13 cellular contexts compared by ENCODE assay signal in genomic region chr6:151948007-151948745, GRCh38.
A peak's percentile ranks its signal among the peaks of the same experiment; 100 is the strongest.
DNase-seq lines count a peak whose midpoint lies in the region; ATAC-seq and TF ChIP-seq lines count a peak whose summit lies in the region.
"Had no signal": no experiment of that assay in that cellular context is flagged by ENCODE, and none has a peak within 500 bp of the region (broad histone marks: within the 10 kb centered on the region; RNA-seq: fewer than 3 reads in every experiment).

No MANE protein-coding gene starts in this region.

- H3K36me3 Mint-ChIP-seq in neural progenitor cell, result no peaks in the 10 kb centered on the region

- no peaks in the 10 kb centered on the region for H3K9me2 ChIP-seq in hepatocyte (replicated peaks; ENCODE audit: insufficient read depth)

- no peak overlapping the region for H2AFZ ChIP-seq in neural progenitor cell (replicated peaks)
- H2AFZ ChIP-seq in hepatocyte, result no peak overlapping the region

- H3K36me3 ChIP-seq in neural progenitor cell, result no peaks in the 10 kb centered on the region
- H3K36me3 ChIP-seq in hepatocyte (replicated peaks; ENCODE audit: insufficient read depth, low read depth), result no peaks in the 10 kb centered on the region
- H3K36me3 ChIP-seq: pancreas had no signal

- TF ChIP-seq CTCF in coronary artery (IDR thresholded peaks at IDR 0.05) (no peak), neural progenitor cell (IDR thresholded peaks at IDR 0.05) (no peak), hepatocyte (IDR thresholded peaks at IDR 0.05; ENCODE audit: poor library complexity) (no peak)

- ATAC-seq in GM19351 (IDR thresholded peaks at IDR 0.05; ENCODE audit: unreplicated experiment) (peak; percentile 56), HG03025 (IDR thresholded peaks at IDR 0.05; ENCODE audit: low FRiP score, unreplicated experiment) (no peak)

- H3K4me2 ChIP-seq in neural progenitor cell (no peak overlapping the region), hepatocyte (no peak overlapping the region)

- DNase-seq in AML-193 (lab: John Stamatoyannopoulos, UW), result peak; percentile 90 to 92
- peak; percentile 77 for DNase-seq in NOMO-1 treated with dmso at 0.1 percent for 144 hours (lab: John Stamatoyannopoulos, UW; ENCODE audit: unreplicated experiment)
- peak; percentile 11 for DNase-seq in globus pallidus (ENCODE audit: low spot score)
- no peak for DNase-seq in coronary artery (ENCODE audit: low spot score)
- DNase-seq in neural progenitor cell (ENCODE audit: low spot score), result no peak
- no peak for DNase-seq in hepatocyte (ENCODE audit: low spot score)
- DNase-seq: activated gamma-delta T cell treated with Interleukin-2 at 50 U/mL for 16 hours; NCI-H2171; pancreas; Right ventricle myocardium superior; stimulated activated CD4-positive, alpha-beta T cell treated with anti-CD3 and anti-CD28 coated beads, Interleukin-4, amount 100 ng/mL, for 24 hours had no signal

- H3K4me3 Mint-ChIP-seq in neural progenitor cell, result no peak overlapping the region

- no peaks in the 10 kb centered on the region for H3K9me3 ChIP-seq in neural progenitor cell (ENCODE audit: low read depth)
- H3K9me3 ChIP-seq in hepatocyte (ENCODE audit: low read depth), result no peaks in the 10 kb centered on the region
- H3K9me3 ChIP-seq: pancreas had no signal

- WGBS in hepatocyte (ENCODE audit: low lambda C conversion rate, missing lambda C conversion rate), result 56% methylated on average over 3 of the region's 3 CpGs

- H3F3A ChIP-seq in neural progenitor cell (ENCODE audit: low read depth), result no peaks in the 10 kb centered on the region

- no peaks in the 10 kb centered on the region for H3K79me2 ChIP-seq in neural progenitor cell (ENCODE audit: low read depth)
- H3K79me2 ChIP-seq in hepatocyte, result no peaks in the 10 kb centered on the region

- no peaks in the 10 kb centered on the region for H4K20me1 ChIP-seq in neural progenitor cell (ENCODE audit: low read depth)
- no peaks in the 10 kb centered on the region for H4K20me1 ChIP-seq in hepatocyte (ENCODE audit: insufficient read depth, poor library complexity, severe bottlenecking)

- no peak overlapping the region for H3K27ac Mint-ChIP-seq in neural progenitor cell

- H3K27ac ChIP-seq in coronary artery (no peak overlapping the region), neural progenitor cell (no peak overlapping the region), hepatocyte (no peak overlapping the region)
- H3K27ac ChIP-seq: pancreas had no signal

- no peak overlapping the region for H3K4me3 ChIP-seq in coronary artery
- H3K4me3 ChIP-seq in neural progenitor cell, result no peak overlapping the region
- no peak overlapping the region for H3K4me3 ChIP-seq in hepatocyte
- H3K4me3 ChIP-seq: pancreas had no signal

- H3K4me1 Mint-ChIP-seq in neural progenitor cell, result no peaks in the 10 kb centered on the region

- no peaks in the 10 kb centered on the region for H3K27me3 ChIP-seq in neural progenitor cell
- no peaks in the 10 kb centered on the region for H3K27me3 ChIP-seq in hepatocyte
- H3K27me3 ChIP-seq: pancreas had no signal

- no peaks in the 10 kb centered on the region for H3K9me3 Mint-ChIP-seq in neural progenitor cell

- H3K9ac ChIP-seq in neural progenitor cell, result no peak overlapping the region

- H3K4me1 ChIP-seq in neural progenitor cell (no peaks in the 10 kb centered on the region), hepatocyte (ENCODE audit: insufficient read depth) (no peaks in the 10 kb centered on the region)
- H3K4me1 ChIP-seq: pancreas had no signal

- peaks cover 3% of the 10 kb centered on the region for H3K27me3 Mint-ChIP-seq in neural progenitor cell (ENCODE audit: insufficient read depth, low read depth)

Comparison
In these comparisons a context has a peak if more than half of its experiments do, and no peak if none do; other contexts are left out.
1. DNase-seq: peak in AML-193 (2 of 2), NOMO-1 treated with dmso at 0.1 percent for 144 hours (single experiment) and globus pallidus (single experiment); none in coronary artery (single experiment), neural progenitor cell (single experiment) and hepatocyte (single experiment).